8 cellular contexts compared by ENCODE assay signal in the genomic region with DNA sequence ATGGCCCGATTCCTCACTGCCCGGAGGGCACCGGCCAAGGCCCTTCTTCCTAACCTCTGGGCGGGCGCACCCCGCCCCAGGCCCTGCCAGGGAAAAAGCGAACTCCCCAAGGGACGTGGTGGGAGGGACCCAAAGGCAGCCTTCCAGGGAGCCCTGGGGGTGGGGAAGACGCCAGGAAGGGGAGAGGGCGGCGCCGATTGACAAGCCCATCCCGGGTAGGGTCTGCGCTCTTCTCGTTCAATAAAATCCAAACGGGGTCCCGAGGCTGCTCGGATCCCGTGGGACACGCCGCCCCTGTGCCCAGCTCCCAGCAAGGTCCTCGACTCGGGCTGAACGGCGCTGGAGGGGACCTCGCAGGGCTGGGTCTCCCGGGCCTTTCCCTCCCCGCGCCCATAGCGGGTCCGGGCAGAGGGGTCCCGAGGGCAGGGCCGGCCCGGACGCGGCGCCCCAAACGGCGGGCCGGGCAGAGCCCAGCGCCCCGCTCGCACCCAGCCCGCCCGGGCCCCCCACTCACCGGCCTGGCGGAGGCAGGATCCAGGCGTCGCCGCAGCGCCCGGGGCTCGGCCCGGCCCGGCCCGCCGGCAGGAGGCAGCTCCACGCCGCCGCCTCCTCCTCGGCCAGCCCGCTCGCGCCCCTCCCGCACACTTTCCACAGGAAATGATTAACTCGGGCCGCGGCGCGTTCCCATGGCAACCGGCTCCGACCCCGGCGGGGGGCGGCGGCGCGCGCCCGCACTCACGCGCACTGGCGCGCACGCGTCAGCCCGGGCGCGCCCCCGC. TPM values are rescaled to one million over a fixed set of nuclear protein-coding genes. Genes with fewer than 3 reads are reported as not detected.
DNase-seq lines count a peak whose midpoint lies in the region; ATAC-seq and TF ChIP-seq lines count a peak whose summit lies in the region.

A gene with protein sequence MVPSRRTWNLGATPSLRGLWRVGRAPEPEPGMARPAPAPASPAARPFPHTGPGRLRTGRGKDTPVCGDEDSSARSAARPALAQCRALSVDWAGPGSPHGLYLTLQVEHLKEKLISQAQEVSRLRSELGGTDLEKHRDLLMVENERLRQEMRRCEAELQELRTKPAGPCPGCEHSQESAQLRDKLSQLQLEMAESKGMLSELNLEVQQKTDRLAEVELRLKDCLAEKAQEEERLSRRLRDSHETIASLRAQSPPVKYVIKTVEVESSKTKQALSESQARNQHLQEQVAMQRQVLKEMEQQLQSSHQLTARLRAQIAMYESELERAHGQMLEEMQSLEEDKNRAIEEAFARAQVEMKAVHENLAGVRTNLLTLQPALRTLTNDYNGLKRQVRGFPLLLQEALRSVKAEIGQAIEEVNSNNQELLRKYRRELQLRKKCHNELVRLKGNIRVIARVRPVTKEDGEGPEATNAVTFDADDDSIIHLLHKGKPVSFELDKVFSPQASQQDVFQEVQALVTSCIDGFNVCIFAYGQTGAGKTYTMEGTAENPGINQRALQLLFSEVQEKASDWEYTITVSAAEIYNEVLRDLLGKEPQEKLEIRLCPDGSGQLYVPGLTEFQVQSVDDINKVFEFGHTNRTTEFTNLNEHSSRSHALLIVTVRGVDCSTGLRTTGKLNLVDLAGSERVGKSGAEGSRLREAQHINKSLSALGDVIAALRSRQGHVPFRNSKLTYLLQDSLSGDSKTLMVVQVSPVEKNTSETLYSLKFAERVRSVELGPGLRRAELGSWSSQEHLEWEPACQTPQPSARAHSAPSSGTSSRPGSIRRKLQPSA (minus strand): TSS at position 636 of the 779 bp plus-strand sequence. CDS start 4,248 bp downstream, outside the sequence.

- peak within 1 kb of the TSS; percentile 87 for H3K4me3 Mint-ChIP-seq in nephron progenitor cell

- no peaks in the 10 kb centered on the region for H3K9me3 ChIP-seq in SJSA1 (replicated peaks)

- peaks cover 51% of the 10 kb centered on the region for H3K4me1 ChIP-seq in SJSA1 (replicated peaks)
- no peaks in the 10 kb centered on the region for H3K4me1 ChIP-seq in foreskin keratinocyte

- no peaks in the 10 kb centered on the region for H3K36me3 Mint-ChIP-seq in nephron progenitor cell (ENCODE audit: low read depth)

- H3K27me3 ChIP-seq in SJSA1 (replicated peaks) (no peaks in the 10 kb centered on the region), foreskin keratinocyte (no peaks in the 10 kb centered on the region)

- H3K27me3 Mint-ChIP-seq in nephron progenitor cell (ENCODE audit: low read depth, poor library complexity), result peaks cover 42% of the 10 kb centered on the region

- peaks cover 38% of the 10 kb centered on the region for H3K36me3 ChIP-seq in SJSA1

- TF ChIP-seq CTCF in AG10803 (conservative IDR thresholded peaks at IDR 0.05; ENCODE audit: low read length) (no peak), foreskin keratinocyte (conservative IDR thresholded peaks at IDR 0.05) (peak; percentile 61), nephron progenitor cell (IDR thresholded peaks at IDR 0.05) (no peak)

- H3K4me3 ChIP-seq in AG10803 (ENCODE audit: low read length) (peak within 1 kb of the TSS; percentile 82), SJSA1 (peak within 1 kb of the TSS; percentile 93)

- H3K27ac ChIP-seq in SJSA1 (peak within 1 kb of the TSS; percentile 95), foreskin keratinocyte (peak within 1 kb of the TSS; percentile 90)

- ATAC-seq in foreskin keratinocyte (peak; percentile 27), GM21360 (IDR thresholded peaks at IDR 0.05; ENCODE audit: unreplicated experiment) (no peak)

- no peaks in the 10 kb centered on the region for H3K9me3 Mint-ChIP-seq in nephron progenitor cell

- DNase-seq in AG10803 (ENCODE audit: low read depth) (peak; percentile 74), HCEC 1CT (peak; percentile 69), SJSA1 (ENCODE audit: low read depth in 1 of 2, low spot score in 2 of 2) (peak; percentile 78 to 94), foreskin keratinocyte (no peak), nephron progenitor cell (peak; percentile 90)
- peak in 3 of 4 experiments; percentile 14 to 28 (median 17) for DNase-seq in activated naive CD4-positive, alpha-beta T cell (lab: John Stamatoyannopoulos, UW)
- DNase-seq in stimulated activated naive CD4-positive, alpha-beta T cell treated with Interleukin-2 at 50 U/mL for 16 hours (lab: John Stamatoyannopoulos, UW), result peak; percentile 57

- H3K4me1 Mint-ChIP-seq in nephron progenitor cell, result peaks cover 63% of the 10 kb centered on the region

- H3K27ac Mint-ChIP-seq in nephron progenitor cell, result peak within 1 kb of the TSS; percentile 71

RNA-seq across cellular contexts. Expression of the gene that starts here (rescaled TPM):
- 103 and 132 TPM in 2 replicates for total RNA-seq in SJSA1 (2014; rRNA removed; shearing (Covaris generic))
- total RNA-seq in foreskin keratinocyte, result 67.8 and 68.5 TPM in 2 replicates
- polyA plus RNA-seq in foreskin keratinocyte, result 47.0 and 48.3 TPM in 2 replicates

Comparison
In these comparisons a context has a peak if more than half of its experiments do, and no peak if none do; other contexts are left out.
1. DNase-seq: peak in AG10803 (single experiment), HCEC 1CT (single experiment), SJSA1 (2 of 2), activated naive CD4-positive, alpha-beta T cell (3 of 4), nephron progenitor cell (single experiment) and stimulated activated naive CD4-positive, alpha-beta T cell treated with Interleukin-2 at 50 U/mL for 16 hours (single experiment); none in foreskin keratinocyte (0 of 2).